ENCODE assay signal across 1 cellular context in the genomic region with DNA sequence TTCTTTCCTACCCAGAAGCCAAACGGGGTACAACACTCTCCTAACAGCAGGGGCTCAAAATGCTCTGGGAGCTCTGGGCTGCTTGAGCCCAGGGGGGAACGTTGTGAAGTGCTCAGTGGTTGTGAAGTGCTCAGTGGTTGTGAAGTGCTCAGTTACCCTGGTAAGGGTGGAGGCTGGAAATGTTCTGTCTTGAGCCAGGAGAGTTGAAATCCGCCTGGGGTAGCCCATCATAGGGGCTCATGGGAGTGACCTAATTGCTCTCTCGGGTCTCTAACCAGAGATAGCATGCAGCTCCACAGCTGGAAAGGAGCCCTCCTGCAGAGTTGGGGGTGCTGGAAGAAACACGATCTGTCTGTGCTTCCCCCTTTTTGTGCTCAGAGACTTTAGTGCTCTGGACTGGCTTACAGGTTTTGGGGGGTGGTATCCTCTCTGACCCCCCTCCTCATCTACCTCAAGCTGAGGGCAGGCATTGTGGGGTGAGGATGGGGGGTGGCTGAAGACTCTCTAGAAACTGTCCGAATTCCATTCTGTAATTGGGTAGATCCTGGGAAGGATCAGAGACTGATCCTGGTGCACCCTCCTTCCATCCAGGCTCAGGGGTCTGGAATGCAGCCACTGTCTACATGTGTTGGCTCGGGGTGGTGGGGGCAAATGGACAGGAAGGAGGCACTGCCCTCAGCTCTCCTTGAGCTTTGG.
TF ChIP-seq lines count a peak whose summit lies in the region.

No MANE protein-coding gene starts in this region.

TF ChIP-seq in HEK293, 187 proteins besides CTCF, POLR2A, EP300 and RAD21 (continued from another document):
- TF ChIP-seq, protein P1, sequence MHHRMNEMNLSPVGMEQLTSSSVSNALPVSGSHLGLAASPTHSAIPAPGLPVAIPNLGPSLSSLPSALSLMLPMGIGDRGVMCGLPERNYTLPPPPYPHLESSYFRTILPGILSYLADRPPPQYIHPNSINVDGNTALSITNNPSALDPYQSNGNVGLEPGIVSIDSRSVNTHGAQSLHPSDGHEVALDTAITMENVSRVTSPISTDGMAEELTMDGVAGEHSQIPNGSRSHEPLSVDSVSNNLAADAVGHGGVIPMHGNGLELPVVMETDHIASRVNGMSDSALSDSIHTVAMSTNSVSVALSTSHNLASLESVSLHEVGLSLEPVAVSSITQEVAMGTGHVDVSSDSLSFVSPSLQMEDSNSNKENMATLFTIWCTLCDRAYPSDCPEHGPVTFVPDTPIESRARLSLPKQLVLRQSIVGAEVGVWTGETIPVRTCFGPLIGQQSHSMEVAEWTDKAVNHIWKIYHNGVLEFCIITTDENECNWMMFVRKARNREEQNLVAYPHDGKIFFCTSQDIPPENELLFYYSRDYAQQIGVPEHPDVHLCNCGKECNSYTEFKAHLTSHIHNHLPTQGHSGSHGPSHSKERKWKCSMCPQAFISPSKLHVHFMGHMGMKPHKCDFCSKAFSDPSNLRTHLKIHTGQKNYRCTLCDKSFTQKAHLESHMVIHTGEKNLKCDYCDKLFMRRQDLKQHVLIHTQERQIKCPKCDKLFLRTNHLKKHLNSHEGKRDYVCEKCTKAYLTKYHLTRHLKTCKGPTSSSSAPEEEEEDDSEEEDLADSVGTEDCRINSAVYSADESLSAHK (tag by site-specific recombination; IDR thresholded peaks at IDR 0.05) = peak; percentile 35; the same call in 1 of the 2 replicates
- TF ChIP-seq GLIS2 (tag by site-specific recombination; IDR thresholded peaks at IDR 0.05) (peak; percentile 37; the same call in 1 of the 2 replicates), ZNF423 (tag by site-specific recombination; IDR thresholded peaks at IDR 0.05) (peak; percentile 65; the same call in 1 of the 2 replicates), ZFHX2 (tag by site-specific recombination; conservative IDR thresholded peaks at IDR 0.05) (no peak), ZNF701 (tag by site-specific recombination; IDR thresholded peaks at IDR 0.05) (peak; percentile 84)
- TF ChIP-seq, protein P2, sequence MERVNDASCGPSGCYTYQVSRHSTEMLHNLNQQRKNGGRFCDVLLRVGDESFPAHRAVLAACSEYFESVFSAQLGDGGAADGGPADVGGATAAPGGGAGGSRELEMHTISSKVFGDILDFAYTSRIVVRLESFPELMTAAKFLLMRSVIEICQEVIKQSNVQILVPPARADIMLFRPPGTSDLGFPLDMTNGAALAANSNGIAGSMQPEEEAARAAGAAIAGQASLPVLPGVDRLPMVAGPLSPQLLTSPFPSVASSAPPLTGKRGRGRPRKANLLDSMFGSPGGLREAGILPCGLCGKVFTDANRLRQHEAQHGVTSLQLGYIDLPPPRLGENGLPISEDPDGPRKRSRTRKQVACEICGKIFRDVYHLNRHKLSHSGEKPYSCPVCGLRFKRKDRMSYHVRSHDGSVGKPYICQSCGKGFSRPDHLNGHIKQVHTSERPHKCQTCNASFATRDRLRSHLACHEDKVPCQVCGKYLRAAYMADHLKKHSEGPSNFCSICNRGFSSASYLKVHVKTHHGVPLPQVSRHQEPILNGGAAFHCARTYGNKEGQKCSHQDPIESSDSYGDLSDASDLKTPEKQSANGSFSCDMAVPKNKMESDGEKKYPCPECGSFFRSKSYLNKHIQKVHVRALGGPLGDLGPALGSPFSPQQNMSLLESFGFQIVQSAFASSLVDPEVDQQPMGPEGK (tag by site-specific recombination; IDR thresholded peaks at IDR 0.05) = 0 out of 2 replicates have a peak, but pooled peaks have one; percentile 8
- TF ChIP-seq, protein P3, sequence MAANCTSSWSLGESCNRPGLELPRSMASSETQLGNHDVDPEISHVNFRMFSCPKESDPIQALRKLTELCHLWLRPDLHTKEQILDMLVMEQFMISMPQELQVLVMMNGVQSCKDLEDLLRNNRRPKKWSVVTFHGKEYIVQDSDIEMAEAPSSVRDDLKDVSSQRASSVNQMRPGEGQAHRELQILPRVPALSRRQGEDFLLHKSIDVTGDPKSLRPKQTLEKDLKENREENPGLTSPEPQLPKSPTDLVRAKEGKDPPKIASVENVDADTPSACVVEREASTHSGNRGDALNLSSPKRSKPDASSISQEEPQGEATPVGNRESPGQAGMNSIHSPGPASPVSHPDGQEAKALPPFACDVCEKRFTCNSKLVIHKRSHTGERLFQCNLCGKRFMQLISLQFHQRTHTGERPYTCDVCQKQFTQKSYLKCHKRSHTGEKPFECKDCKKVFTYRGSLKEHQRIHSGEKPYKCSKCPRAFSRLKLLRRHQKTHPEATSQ (tag by site-specific recombination; IDR thresholded peaks at IDR 0.05) = no peak
